Comparison of ENCODE assay signal across 19 cellular contexts in genomic region chr10:87847550-87847949, GRCh38.
"Had no signal": no experiment of that assay in that cellular context is flagged by ENCODE, and none has a peak within 500 bp of the region (broad histone marks: within the 10 kb centered on the region; RNA-seq: fewer than 3 reads in every experiment).

No MANE protein-coding gene starts in this region.

- H3K9me3 ChIP-seq: gastrocnemius medialis, upper lobe of right lung had no signal

- H3K4me1 ChIP-seq: upper lobe of right lung had no signal

- H3K4me3 ChIP-seq: cardiac muscle cell, gastrocnemius medialis, upper lobe of right lung had no signal

- H3K27me3 ChIP-seq: cardiac muscle cell, gastrocnemius medialis, upper lobe of right lung had no signal

- H3K36me3 ChIP-seq: cardiac muscle cell, gastrocnemius medialis, upper lobe of right lung had no signal

- ATAC-seq: activated CD8-positive, alpha-beta memory T cell treated with anti-CD3 and anti-CD28 coated beads, Interleukin-2, amount 10 ng/mL, durations not matched to agents 7 days and 5 days; activated CD8-positive, alpha-beta T cell treated with anti-CD3 and anti-CD28 coated beads for 36 hours; activated naive CD8-positive, alpha-beta T cell treated with anti-CD3 and anti-CD28 coated beads, Interleukin-2, amount 50 U/mL, for 24 hours; gastrocnemius medialis; left ventricle myocardium superior; natural killer cell; stimulated activated naive CD8-positive, alpha-beta T cell treated with anti-CD3 and anti-CD28 coated beads, Interleukin-15, Interleukin-2, amounts not matched to agents 100 U/mL and 50 U/mL, for 24 hours had no signal

- DNase-seq: activated CD4-positive, alpha-beta T cell treated with anti-CD3 and anti-CD28 coated beads, Interleukin-2, amount 10 ng/mL, durations not matched to agents 7 days and 5 days; activated CD4-positive, CD25-positive, alpha-beta regulatory T cell treated with anti-CD3 and anti-CD28 coated beads, Interleukin-2, amount 50 U/mL, for 72 hours; activated CD8-positive, alpha-beta memory T cell treated with anti-CD3 and anti-CD28 coated beads, Interleukin-2, amount 10 ng/mL, durations not matched to agents 7 days and 5 days; activated CD8-positive, alpha-beta T cell treated with anti-CD3 and anti-CD28 coated beads for 36 hours; activated gamma-delta T cell; activated naive CD4-positive, alpha-beta T cell treated with anti-CD3 and anti-CD28 coated beads, Interleukin-2, amount 50 U/mL, for 16 hours; activated naive CD8-positive, alpha-beta T cell treated with anti-CD3 and anti-CD28 coated beads, Interleukin-2, amount 50 U/mL, for 24 hours; activated T-cell treated with anti-CD3 and anti-CD28 coated beads for 4 hours; erythroblast; gastrocnemius medialis; hippocampal formation; left ventricle myocardium superior; midbrain; natural killer cell; stimulated activated CD4-positive, alpha-beta T cell treated with anti-CD3 and anti-CD28 coated beads, Interleukin-4, amount 100 ng/mL, for 4 hours; stimulated activated naive CD8-positive, alpha-beta T cell treated with anti-CD3 and anti-CD28 coated beads, Interleukin-15, Interleukin-2, amounts not matched to agents 100 U/mL and 50 U/mL, for 24 hours; upper lobe of right lung had no signal

- H3K27ac ChIP-seq: cardiac muscle cell, gastrocnemius medialis, upper lobe of right lung, VCaP had no signal
